Comparison of ENCODE assay signal across 1 cellular context in the genomic region with DNA sequence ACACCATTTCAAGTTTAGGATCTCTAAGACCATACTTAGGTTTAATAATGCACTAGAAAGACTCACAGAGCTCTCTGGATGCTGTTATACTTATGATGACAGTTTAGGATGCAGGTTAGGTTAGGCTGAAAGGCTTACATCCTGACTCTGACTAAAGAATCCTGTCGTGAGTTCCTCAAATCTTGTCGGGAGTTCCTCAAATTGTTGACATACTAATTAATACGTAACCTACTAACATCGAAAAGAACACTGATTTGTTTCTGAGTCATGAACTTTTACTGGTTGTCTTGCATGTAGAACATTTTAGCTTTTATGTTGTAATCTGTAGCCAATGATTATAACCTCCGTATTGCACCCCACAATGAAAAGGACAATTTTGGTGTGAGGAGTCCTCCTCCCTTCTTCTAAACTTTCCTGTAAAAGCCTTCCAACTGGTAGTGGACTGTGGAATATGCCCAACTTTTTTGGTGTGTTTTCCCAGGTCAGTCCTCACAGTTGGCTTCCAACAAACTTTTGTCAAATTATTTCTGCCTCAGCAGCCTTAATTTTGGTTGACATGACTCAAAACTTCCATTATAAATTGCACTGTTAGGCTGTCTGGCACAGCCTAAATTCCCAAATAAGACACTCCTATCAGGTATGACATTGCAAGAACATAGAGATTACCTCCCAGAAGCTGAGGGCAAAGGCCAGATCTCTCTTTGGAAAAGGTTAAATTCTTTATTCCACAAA.
TF ChIP-seq lines count a peak whose summit lies in the region.

No MANE protein-coding gene starts in this region.

TF ChIP-seq in GM23338, 12 proteins besides CTCF, POLR2A, EP300 and RAD21 (continued from another document):
- TF ChIP-seq ZNF114 (CRISPR knock-in tag; IDR thresholded peaks at IDR 0.05) (no peak), REST (IDR thresholded peaks at IDR 0.05; ENCODE audit: unreplicated experiment) (no peak), POLR2AphosphoS5 (IDR thresholded peaks at IDR 0.05; ENCODE audit: low read depth) (no peak), CREB1 (CRISPR knock-in tag; IDR thresholded peaks at IDR 0.05; ENCODE audit: low read depth) (no peak), NANOG (IDR thresholded peaks at IDR 0.05; ENCODE audit: borderline replicate concordance) (no peak), JUNB (IDR thresholded peaks at IDR 0.05; ENCODE audit: unreplicated experiment) (no peak), EZH2 (IDR thresholded peaks at IDR 0.05; ENCODE audit: low read depth, unreplicated experiment) (no peak), EZH2phosphoT487 (IDR thresholded peaks at IDR 0.05; ENCODE audit: unreplicated experiment) (no peak), ZNF331 (CRISPR knock-in tag; IDR thresholded peaks at IDR 0.05; ENCODE audit: low read depth) (no peak)
- TF ChIP-seq, protein P1, sequence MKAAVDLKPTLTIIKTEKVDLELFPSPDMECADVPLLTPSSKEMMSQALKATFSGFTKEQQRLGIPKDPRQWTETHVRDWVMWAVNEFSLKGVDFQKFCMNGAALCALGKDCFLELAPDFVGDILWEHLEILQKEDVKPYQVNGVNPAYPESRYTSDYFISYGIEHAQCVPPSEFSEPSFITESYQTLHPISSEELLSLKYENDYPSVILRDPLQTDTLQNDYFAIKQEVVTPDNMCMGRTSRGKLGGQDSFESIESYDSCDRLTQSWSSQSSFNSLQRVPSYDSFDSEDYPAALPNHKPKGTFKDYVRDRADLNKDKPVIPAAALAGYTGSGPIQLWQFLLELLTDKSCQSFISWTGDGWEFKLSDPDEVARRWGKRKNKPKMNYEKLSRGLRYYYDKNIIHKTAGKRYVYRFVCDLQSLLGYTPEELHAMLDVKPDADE (IDR thresholded peaks at IDR 0.05) = no peak
TF ChIP-seq in GM23338: peak in this region for 0.
